Comparison of ENCODE assay signal across 20 cellular contexts in genomic region chr21:27129694-27130093, GRCh38.
"Had no signal": no experiment of that assay in that cellular context is flagged by ENCODE, and none has a peak within 500 bp of the region (broad histone marks: within the 10 kb centered on the region; RNA-seq: fewer than 3 reads in every experiment).

No MANE protein-coding gene starts in this region.

- H3K9ac ChIP-seq: neural progenitor cell had no signal

- H3K9me3 ChIP-seq: lower lobe of right lung, neutrophil, ovary, right atrium auricular region, right lobe of liver, tibial nerve, uterus had no signal

- DNase-seq: lower lobe of right lung; mammary epithelial cell; naive B cell; natural killer cell; nephron progenitor cell; occipital lobe; ovary; right lobe of liver; stimulated activated CD4-positive, alpha-beta T cell treated with anti-CD3 and anti-CD28 coated beads, Interleukin-4, amount 100 ng/mL, for 24 hours; stimulated activated naive CD4-positive, alpha-beta T cell; substantia nigra; uterus had no signal

- H3K4me3 ChIP-seq: hepatocyte, lower lobe of right lung, neural progenitor cell, ovary, right atrium auricular region, right lobe of liver, skin epidermis, tibial nerve, uterus had no signal

- ATAC-seq: left lobe of liver; lower lobe of right lung; natural killer cell; right lobe of liver; stimulated activated effector memory CD8-positive, alpha-beta T cell treated with anti-CD3 and anti-CD28 coated beads, Interleukin-12 subunit alpha, Interleukin-12 subunit beta, amount 100 ng/mL, for 72 hours had no signal

- H3K36me3 ChIP-seq: lower lobe of right lung, neural progenitor cell, neutrophil, ovary, right atrium auricular region, right lobe of liver, tibial nerve, uterus had no signal

- H3K27ac ChIP-seq: hepatocyte, lower lobe of right lung, neural progenitor cell, neutrophil, ovary, right atrium auricular region, right lobe of liver, skin epidermis, tibial nerve, uterus had no signal

- H3K4me1 ChIP-seq: lower lobe of right lung, neural progenitor cell, right atrium auricular region, right lobe of liver, tibial nerve, uterus had no signal

- H3K27me3 ChIP-seq: hepatocyte, neural progenitor cell, neutrophil, ovary, right atrium auricular region, right lobe of liver, tibial nerve, uterus had no signal
